ENCODE assay signal across 8 cellular contexts in the genomic region with DNA sequence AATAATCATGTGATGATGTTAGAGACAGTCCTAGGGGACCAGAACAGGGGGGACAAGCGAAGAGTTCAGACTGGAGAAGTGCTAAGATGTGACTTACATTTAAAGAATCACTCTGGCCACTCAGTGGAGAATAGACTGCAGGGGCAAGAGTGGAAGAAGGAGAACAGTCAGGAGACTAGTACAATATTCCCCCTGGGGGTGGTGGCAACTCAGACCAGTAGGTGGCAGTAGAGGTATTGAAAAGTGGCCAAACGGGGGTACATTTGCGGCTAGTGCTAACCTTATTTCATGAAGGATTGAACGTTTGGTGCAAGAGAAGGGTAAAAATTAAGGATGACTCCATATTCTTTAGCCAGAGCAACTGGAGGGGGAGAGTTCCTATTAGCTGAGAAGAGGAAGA. TPM values are rescaled to one million over a fixed set of nuclear protein-coding genes. Genes with fewer than 3 reads are reported as not detected.
DNase-seq lines count a peak whose midpoint lies in the region; ATAC-seq, FAIRE-seq and TF ChIP-seq lines count a peak whose summit lies in the region.

No MANE protein-coding gene starts in this region.

- peak; percentile 55 for TF ChIP-seq CTCF in cardiac fibroblast (IDR thresholded peaks at IDR 0.05; ENCODE audit: low read depth, low read length)

- intact Hi-C loops in left colon (cut with DNase I, micrococcal nuclease): no loop called here

- ATAC-seq in left colon: peak; percentile 37
- no peak for ATAC-seq in HG02571 (IDR thresholded peaks at IDR 0.05; ENCODE audit: unreplicated experiment)

- H3K4me3 ChIP-seq in cardiac fibroblast (replicated peaks in 1 of 2; ENCODE audit: low read depth in 2 of 2, low read length in 2 of 2): no peak overlapping the region

- FAIRE-seq in A204.1 (lab: Jason Lieb, UNC) (peak; percentile 32), GM12891 (lab: Jason Lieb, UNC) (peak; percentile 86), TTC549 (lab: Jason Lieb, UNC) (peak; percentile 43)

- DNase-seq in GM12891 (ENCODE audit: insufficient read length, low spot score) (peak; percentile 15), NCI-H1694 (lab: John Stamatoyannopoulos, UW) (peak; percentile 50), cardiac fibroblast (ENCODE audit: low read depth in 2 of 2) (peak; percentile 51 to 73), left colon (peak in 1 of 2 donors; percentile 50)
- peak; percentile 28 for DNase-seq in stimulated activated CD8-positive, alpha-beta memory T cell treated with anti-CD3 and anti-CD28 coated beads, Interleukin-4, amount 100 ng/mL, for 24 hours (ENCODE audit: low read depth)

- no peak for TF ChIP-seq POLR2A in GM12891 (IDR thresholded peaks at IDR 0.05; ENCODE audit: low read depth, low read length)

TF ChIP-seq in GM12891, 5 proteins besides CTCF, POLR2A, EP300 and RAD21:
- TF ChIP-seq POU2F2 (IDR thresholded peaks at IDR 0.05; ENCODE audit: low read depth, low read length) (no peak), SPI1 (IDR thresholded peaks at IDR 0.05; ENCODE audit: low read depth, low read length) (no peak), PAX5 (IDR thresholded peaks at IDR 0.05; ENCODE audit: insufficient read depth, low read length, severe bottlenecking) (no peak), TAF1 (IDR thresholded peaks at IDR 0.05; ENCODE audit: low read depth, low read length) (no peak), POLR2AphosphoS5 (IDR thresholded peaks at IDR 0.05; ENCODE audit: low read depth, low read length) (no peak)

RNA-seq across cellular contexts. Expression of gene BMX, which starts 2.7 kb away (rescaled TPM):
- polyA plus RNA-seq in GM12891 (2012; ENCODE audit: low read depth, missing spikeins): not detected
- 1 to 10 TPM; 2.2 to 3.1 TPM for total RNA-seq in left colon

RNA-seq across cellular contexts. Expression of gene PIR, which starts 4.7 kb away (rescaled TPM):
- 5.5 TPM for polyA plus RNA-seq in GM12891 (2012; ENCODE audit: low read depth, missing spikeins)
- 1 to 10 TPM; 5.4 to 7.9 TPM for total RNA-seq in left colon
